Comparison of ENCODE assay signal across 22 cellular contexts in genomic region chr7:42359946-42360345, GRCh38.
"Had no signal": no experiment of that assay in that cellular context is flagged by ENCODE, and none has a peak within 500 bp of the region (broad histone marks: within the 10 kb centered on the region; RNA-seq: fewer than 3 reads in every experiment).

No MANE protein-coding gene starts in this region.

- H3K4me3 Mint-ChIP-seq: activated CD4-positive, alpha-beta memory T cell treated with anti-CD3 and anti-CD28 coated beads for 36 hours; activated CD4-positive, alpha-beta T cell treated with anti-CD3 and anti-CD28 coated beads, Interleukin-2, amount 10 ng/mL, durations not matched to agents 24 days and 14 days; activated naive CD4-positive, alpha-beta T cell treated with anti-CD3 and anti-CD28 coated beads, Interleukin-2, amount 10 ng/mL, durations not matched to agents 7 days and 5 days; activated naive CD8-positive, alpha-beta T cell treated with anti-CD3 and anti-CD28 coated beads, Interleukin-2, amount 10 ng/mL, durations not matched to agents 7 days and 5 days; natural killer cell had no signal

- H3K36me3 ChIP-seq: brain microvascular endothelial cell, heart right ventricle, left lung, lower lobe of right lung, spleen, tibial nerve had no signal

- H3K4me1 ChIP-seq: heart right ventricle, left lung, lower lobe of right lung, spleen, tibial nerve had no signal

- H3K4me3 ChIP-seq: heart right ventricle, left lung, lower lobe of right lung, spleen, tibial nerve had no signal

- H3K27me3 ChIP-seq: brain microvascular endothelial cell, heart right ventricle, left lung, spleen, tibial nerve had no signal

- ATAC-seq: heart right ventricle, left lung, lower lobe of right lung, natural killer cell, right cardiac atrium had no signal

- H3K27ac ChIP-seq: brain microvascular endothelial cell, heart right ventricle, left lung, lower lobe of right lung, spleen, tibial nerve had no signal

- DNase-seq: activated CD4-positive, alpha-beta memory T cell treated with anti-CD3 and anti-CD28 coated beads for 36 hours; activated CD4-positive, alpha-beta T cell treated with anti-CD3 and anti-CD28 coated beads, Interleukin-2, amount 10 ng/mL, durations not matched to agents 24 days and 14 days; activated CD4-positive, CD25-positive, alpha-beta regulatory T cell treated with anti-CD3 and anti-CD28 coated beads, Interleukin-2, amount 50 U/mL, for 72 hours; activated CD8-positive, alpha-beta memory T cell treated with anti-CD3 and anti-CD28 coated beads, Interleukin-2, amount 50 U/mL, for 4 hours; activated gamma-delta T cell; activated naive CD4-positive, alpha-beta T cell treated with anti-CD3 and anti-CD28 coated beads, Interleukin-2, amount 10 ng/mL, durations not matched to agents 7 days and 5 days; activated naive CD8-positive, alpha-beta T cell treated with anti-CD3 and anti-CD28 coated beads, Interleukin-2, amount 10 ng/mL, durations not matched to agents 7 days and 5 days; activated T-cell treated with anti-CD3 and anti-CD28 coated beads, Interleukin-2, amount 50 U/mL, for 1 hour; amniotic stem cell; brain microvascular endothelial cell; cortex of kidney; foreskin melanocyte; heart right ventricle; left lung; lower lobe of right lung; mesendoderm; natural killer cell; right cardiac atrium; spleen; stimulated activated naive CD4-positive, alpha-beta T cell treated with Interleukin-2 at 50 U/mL for 16 hours; T-helper 9 cell had no signal

- H3K36me3 Mint-ChIP-seq: activated CD4-positive, alpha-beta memory T cell treated with anti-CD3 and anti-CD28 coated beads for 36 hours; activated naive CD4-positive, alpha-beta T cell treated with anti-CD3 and anti-CD28 coated beads, Interleukin-2, amount 10 ng/mL, durations not matched to agents 7 days and 5 days; activated naive CD8-positive, alpha-beta T cell treated with anti-CD3 and anti-CD28 coated beads, Interleukin-2, amount 10 ng/mL, durations not matched to agents 7 days and 5 days; natural killer cell had no signal

- H3K27ac Mint-ChIP-seq: activated CD4-positive, alpha-beta memory T cell treated with anti-CD3 and anti-CD28 coated beads for 36 hours; activated CD4-positive, alpha-beta T cell treated with anti-CD3 and anti-CD28 coated beads, Interleukin-2, amount 10 ng/mL, durations not matched to agents 24 days and 14 days; activated naive CD4-positive, alpha-beta T cell treated with anti-CD3 and anti-CD28 coated beads, Interleukin-2, amount 10 ng/mL, durations not matched to agents 7 days and 5 days; activated naive CD8-positive, alpha-beta T cell treated with anti-CD3 and anti-CD28 coated beads, Interleukin-2, amount 10 ng/mL, durations not matched to agents 7 days and 5 days; natural killer cell had no signal

- H3K4me1 Mint-ChIP-seq: activated CD4-positive, alpha-beta T cell treated with anti-CD3 and anti-CD28 coated beads, Interleukin-2, amount 10 ng/mL, durations not matched to agents 24 days and 14 days; activated naive CD4-positive, alpha-beta T cell treated with anti-CD3 and anti-CD28 coated beads, Interleukin-2, amount 10 ng/mL, durations not matched to agents 7 days and 5 days; activated naive CD8-positive, alpha-beta T cell treated with anti-CD3 and anti-CD28 coated beads, Interleukin-2, amount 10 ng/mL, durations not matched to agents 7 days and 5 days; natural killer cell had no signal

- H3K27me3 Mint-ChIP-seq: activated CD4-positive, alpha-beta memory T cell treated with anti-CD3 and anti-CD28 coated beads for 36 hours; activated CD4-positive, alpha-beta T cell treated with anti-CD3 and anti-CD28 coated beads, Interleukin-2, amount 10 ng/mL, durations not matched to agents 24 days and 14 days; activated naive CD4-positive, alpha-beta T cell treated with anti-CD3 and anti-CD28 coated beads, Interleukin-2, amount 10 ng/mL, durations not matched to agents 7 days and 5 days; activated naive CD8-positive, alpha-beta T cell treated with anti-CD3 and anti-CD28 coated beads, Interleukin-2, amount 10 ng/mL, durations not matched to agents 7 days and 5 days had no signal
